9 cellular contexts compared by ENCODE assay signal in the genomic region with DNA sequence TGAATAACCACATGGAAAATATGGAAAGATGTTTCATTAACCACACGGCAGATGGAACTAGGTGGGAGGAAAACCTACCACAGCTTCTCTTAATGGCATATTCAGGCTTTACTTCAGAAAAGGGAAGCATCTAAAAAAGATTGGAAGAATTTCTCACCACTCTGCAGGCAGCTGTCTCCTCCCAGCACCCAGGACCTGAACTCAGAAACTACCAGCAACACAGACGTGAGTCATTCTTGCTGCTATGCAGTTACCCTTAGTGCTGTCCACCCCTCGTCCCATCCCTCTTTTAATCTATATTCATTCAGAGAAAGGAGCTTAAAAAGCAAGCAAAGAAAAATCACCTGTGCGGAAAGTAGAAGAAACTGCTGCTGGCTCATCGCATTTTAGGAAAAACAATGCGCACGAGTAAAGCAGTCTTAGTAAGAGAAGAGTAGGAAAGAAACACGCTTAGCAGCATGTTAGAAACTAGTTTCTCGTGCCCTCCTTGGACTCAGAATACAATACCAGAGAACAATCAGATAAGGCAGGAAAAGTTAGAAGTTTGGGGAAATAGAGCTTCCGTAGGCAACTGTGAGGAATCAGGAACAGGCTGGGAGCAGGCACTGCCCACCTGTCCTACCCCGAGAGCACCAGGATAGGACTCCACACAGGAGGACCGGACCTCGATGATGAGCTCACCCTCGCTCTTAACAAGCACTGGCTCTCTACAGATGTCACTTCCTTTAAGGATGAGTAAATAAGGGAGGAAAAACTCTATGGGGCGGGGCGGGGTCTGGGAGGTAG. TPM values are rescaled to one million over a fixed set of nuclear protein-coding genes. Genes with fewer than 3 reads are reported as not detected.
DNase-seq lines count a peak whose midpoint lies in the region; ATAC-seq, FAIRE-seq and TF ChIP-seq lines count a peak whose summit lies in the region.
"Had no signal": no experiment of that assay in that cellular context is flagged by ENCODE, and none has a peak within 500 bp of the region (broad histone marks: within the 10 kb centered on the region; RNA-seq: fewer than 3 reads in every experiment).

No MANE protein-coding gene starts in this region.

- H3K9ac ChIP-seq in astrocyte (ENCODE audit: low read length) = no peak overlapping the region

- H3K36me3 ChIP-seq in ACC112 (ENCODE audit: insufficient read depth, low read length) (no peaks in the 10 kb centered on the region), astrocyte (ENCODE audit: insufficient read depth, low read length) (no peaks in the 10 kb centered on the region), small intestine (ENCODE audit: control insufficient read depth in 2 of 2, insufficient read depth in 2 of 2, low read length in 2 of 2) (no peaks in the 10 kb centered on the region), gastroesophageal sphincter (no peaks in the 10 kb centered on the region)
- H3K36me3 ChIP-seq: cardiac muscle cell had no signal

- peak overlapping the region; percentile 80 for H2AFZ ChIP-seq in ACC112 (ENCODE audit: low read length, unreplicated experiment)
- no peak overlapping the region for H2AFZ ChIP-seq in astrocyte (ENCODE audit: low read depth, low read length)

- TF ChIP-seq CTCF in astrocyte (IDR thresholded peaks at IDR 0.05; ENCODE audit: insufficient read depth, low read depth, low read length) (no peak), gastroesophageal sphincter (IDR thresholded peaks at IDR 0.05) (no peak)

- no peaks in the 10 kb centered on the region for H3K36me3 Mint-ChIP-seq in astrocyte (ENCODE audit: low read depth, unreplicated experiment)

- no peak overlapping the region for H3K4me2 ChIP-seq in astrocyte (ENCODE audit: low read length)

- no peak overlapping the region for H3K4me3 Mint-ChIP-seq in astrocyte (ENCODE audit: unreplicated experiment)

- H3K4me3 ChIP-seq in ACC112 (ENCODE audit: low read depth, low read length) (peak overlapping the region; percentile 29), astrocyte (ENCODE audit: insufficient read depth, low read depth, low read length) (no peak overlapping the region), small intestine (ENCODE audit: low read depth in 1 of 2, low read length in 2 of 2) (no peak overlapping the region), gastroesophageal sphincter (no peak overlapping the region)
- H3K4me3 ChIP-seq: cardiac muscle cell had no signal

- H3K27ac Mint-ChIP-seq in astrocyte (ENCODE audit: unreplicated experiment) = peak overlapping the region; percentile 66

- no peaks in the 10 kb centered on the region for H3K79me2 ChIP-seq in ACC112 (ENCODE audit: control insufficient read depth, insufficient read depth, low read length, unreplicated experiment)
- H3K79me2 ChIP-seq in astrocyte (ENCODE audit: insufficient read depth, low read length) = no peaks in the 10 kb centered on the region

- H3K4me1 ChIP-seq in ACC112 (ENCODE audit: control insufficient read depth, insufficient read depth, low read length, unreplicated experiment) (peaks cover 41% of the 10 kb centered on the region), astrocyte (ENCODE audit: insufficient read depth, low read length) (peaks cover 10% of the 10 kb centered on the region), small intestine (ENCODE audit: control insufficient read depth in 2 of 2, insufficient read depth in 1 of 2, low read depth in 1 of 2, low read length in 1 of 2) (peaks cover 0 to 3% of the 10 kb centered on the region in 2 donors), gastroesophageal sphincter (peaks cover 0 to 5% (median 0%) of the 10 kb centered on the region in 3 donors)

- peak; percentile 23 for ATAC-seq in GM18858 (IDR thresholded peaks at IDR 0.05; ENCODE audit: unreplicated experiment)
- no peak for ATAC-seq in GM18498 (IDR thresholded peaks at IDR 0.05; ENCODE audit: unreplicated experiment)
- ATAC-seq in gastroesophageal sphincter = no peak

- H3K9me3 Mint-ChIP-seq in astrocyte (ENCODE audit: unreplicated experiment) = peaks cover 4% of the 10 kb centered on the region

- no peak for TF ChIP-seq POLR2A in gastroesophageal sphincter (IDR thresholded peaks at IDR 0.05)

- H3K27me3 Mint-ChIP-seq in astrocyte (ENCODE audit: low read depth, unreplicated experiment) = no peaks in the 10 kb centered on the region

- TF ChIP-seq EP300 in gastroesophageal sphincter (IDR thresholded peaks at IDR 0.05) = no peak

- 61 to 70% (median 62%) methylated on average over 16 of the region's 16 CpGs for WGBS in small intestine, 3 donors
- WGBS in gastroesophageal sphincter (ENCODE audit: low coverage in 1 of 2), 2 donors = 52 to 74% methylated on average over 12 to 15 of the region's 16 CpGs

- DNase-seq in NCI-H2029 treated with DMSO at 0.1 percent for 48 hours (lab: John Stamatoyannopoulos, UW) = peak; percentile 48
- peak; percentile 29 for DNase-seq in astrocyte (ENCODE audit: low read depth)
- DNase-seq in small intestine = peak; percentile 30
- DNase-seq in AG08396 (ENCODE audit: low spot score) = no peak

- no peak for FAIRE-seq in astrocyte (lab: Jason Lieb, UNC)
- no peak for FAIRE-seq in small intestine (lab: Jason Lieb, UNC)

- H4K20me1 ChIP-seq in astrocyte (ENCODE audit: insufficient read depth, low read length) = no peaks in the 10 kb centered on the region

- H3K4me1 Mint-ChIP-seq in astrocyte (ENCODE audit: low read depth, unreplicated experiment) = peaks cover 44% of the 10 kb centered on the region

- H3K27ac ChIP-seq in ACC112 (ENCODE audit: low read depth, low read length) = peak overlapping the region; percentile 32
- no peak overlapping the region for H3K27ac ChIP-seq in astrocyte (ENCODE audit: low read depth, low read length)
- H3K27ac ChIP-seq in small intestine (ENCODE audit: low read depth in 1 of 2, low read length in 1 of 2) = peak overlapping the region in 1 of 2 donors; percentile 90
- peak overlapping the region in 1 of 4 donors; percentile 5 for H3K27ac ChIP-seq in gastroesophageal sphincter
- H3K27ac ChIP-seq: cardiac muscle cell had no signal

- no peaks in the 10 kb centered on the region for H3K9me3 ChIP-seq in astrocyte (ENCODE audit: insufficient read depth, low read depth, low read length)
- no peaks in the 10 kb centered on the region for H3K9me3 ChIP-seq in small intestine (ENCODE audit: control insufficient read depth, low read depth)
- no peaks in the 10 kb centered on the region for H3K9me3 ChIP-seq in gastroesophageal sphincter

- no peaks in the 10 kb centered on the region for H3K27me3 ChIP-seq in ACC112 (ENCODE audit: insufficient read depth, low read length)
- no peaks in the 10 kb centered on the region for H3K27me3 ChIP-seq in astrocyte (ENCODE audit: insufficient read depth, low read length)
- no peaks in the 10 kb centered on the region for H3K27me3 ChIP-seq in small intestine (ENCODE audit: control insufficient read depth in 2 of 2, insufficient read depth in 2 of 2, low read length in 2 of 2)
- H3K27me3 ChIP-seq in gastroesophageal sphincter = no peaks in the 10 kb centered on the region
- H3K27me3 ChIP-seq: cardiac muscle cell had no signal

RNA-seq across cellular contexts. Expression of a gene that starts 48.1 kb away (rescaled TPM):
- total RNA-seq in astrocyte (0.50 TPM in 1 of 2 replicates, not detected in the other), gastroesophageal sphincter (1 to 10 TPM in 3 of 4 donors, under 1 TPM in 1; 0.47 to 1.7 (median 1.2) TPM)
- polyA plus RNA-seq in small intestine = under 1 TPM in 2 of 3 donors, not detected in 1; 0.27 to 0.34 TPM
- total RNA-seq: cardiac muscle cell had no signal
- polyA plus RNA-seq: cardiac muscle cell had no signal
